Comparison of ENCODE assay signal across 1 cellular context in genomic region chr17:7484067-7484963, GRCh38.
A peak's percentile ranks its signal among the peaks of the same experiment; 100 is the strongest.
TF ChIP-seq lines count a peak whose summit lies in the region.

TSS of gene POLR2A (plus strand) at chr17:7484366.

TF ChIP-seq in HepG2, 621 proteins besides CTCF, POLR2A, EP300 and RAD21 (continued from another document and continues in another):
- TF ChIP-seq, protein P1, sequence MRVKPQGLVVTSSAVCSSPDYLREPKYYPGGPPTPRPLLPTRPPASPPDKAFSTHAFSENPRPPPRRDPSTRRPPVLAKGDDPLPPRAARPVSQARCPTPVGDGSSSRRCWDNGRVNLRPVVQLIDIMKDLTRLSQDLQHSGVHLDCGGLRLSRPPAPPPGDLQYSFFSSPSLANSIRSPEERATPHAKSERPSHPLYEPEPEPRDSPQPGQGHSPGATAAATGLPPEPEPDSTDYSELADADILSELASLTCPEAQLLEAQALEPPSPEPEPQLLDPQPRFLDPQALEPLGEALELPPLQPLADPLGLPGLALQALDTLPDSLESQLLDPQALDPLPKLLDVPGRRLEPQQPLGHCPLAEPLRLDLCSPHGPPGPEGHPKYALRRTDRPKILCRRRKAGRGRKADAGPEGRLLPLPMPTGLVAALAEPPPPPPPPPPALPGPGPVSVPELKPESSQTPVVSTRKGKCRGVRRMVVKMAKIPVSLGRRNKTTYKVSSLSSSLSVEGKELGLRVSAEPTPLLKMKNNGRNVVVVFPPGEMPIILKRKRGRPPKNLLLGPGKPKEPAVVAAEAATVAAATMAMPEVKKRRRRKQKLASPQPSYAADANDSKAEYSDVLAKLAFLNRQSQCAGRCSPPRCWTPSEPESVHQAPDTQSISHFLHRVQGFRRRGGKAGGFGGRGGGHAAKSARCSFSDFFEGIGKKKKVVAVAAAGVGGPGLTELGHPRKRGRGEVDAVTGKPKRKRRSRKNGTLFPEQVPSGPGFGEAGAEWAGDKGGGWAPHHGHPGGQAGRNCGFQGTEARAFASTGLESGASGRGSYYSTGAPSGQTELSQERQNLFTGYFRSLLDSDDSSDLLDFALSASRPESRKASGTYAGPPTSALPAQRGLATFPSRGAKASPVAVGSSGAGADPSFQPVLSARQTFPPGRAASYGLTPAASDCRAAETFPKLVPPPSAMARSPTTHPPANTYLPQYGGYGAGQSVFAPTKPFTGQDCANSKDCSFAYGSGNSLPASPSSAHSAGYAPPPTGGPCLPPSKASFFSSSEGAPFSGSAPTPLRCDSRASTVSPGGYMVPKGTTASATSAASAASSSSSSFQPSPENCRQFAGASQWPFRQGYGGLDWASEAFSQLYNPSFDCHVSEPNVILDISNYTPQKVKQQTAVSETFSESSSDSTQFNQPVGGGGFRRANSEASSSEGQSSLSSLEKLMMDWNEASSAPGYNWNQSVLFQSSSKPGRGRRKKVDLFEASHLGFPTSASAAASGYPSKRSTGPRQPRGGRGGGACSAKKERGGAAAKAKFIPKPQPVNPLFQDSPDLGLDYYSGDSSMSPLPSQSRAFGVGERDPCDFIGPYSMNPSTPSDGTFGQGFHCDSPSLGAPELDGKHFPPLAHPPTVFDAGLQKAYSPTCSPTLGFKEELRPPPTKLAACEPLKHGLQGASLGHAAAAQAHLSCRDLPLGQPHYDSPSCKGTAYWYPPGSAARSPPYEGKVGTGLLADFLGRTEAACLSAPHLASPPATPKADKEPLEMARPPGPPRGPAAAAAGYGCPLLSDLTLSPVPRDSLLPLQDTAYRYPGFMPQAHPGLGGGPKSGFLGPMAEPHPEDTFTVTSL (CRISPR knock-in tag; IDR thresholded peaks at IDR 0.05; ENCODE audit: borderline replicate concordance) = peak; percentile 66
- TF ChIP-seq REPIN1 (CRISPR knock-in tag; IDR thresholded peaks at IDR 0.05; ENCODE audit: borderline replicate concordance, low read depth) (no peak), XBP1 (CRISPR knock-in tag; IDR thresholded peaks at IDR 0.05) (peak; percentile 87), ZBTB26 (CRISPR knock-in tag; IDR thresholded peaks at IDR 0.05; ENCODE audit: borderline replicate concordance) (no peak), ELF4 (CRISPR knock-in tag; IDR thresholded peaks at IDR 0.05; ENCODE audit: borderline replicate concordance) (no peak; the same call in 1 of the 2 replicates), ZNF180 (CRISPR knock-in tag; IDR thresholded peaks at IDR 0.05; ENCODE audit: borderline replicate concordance, low read depth) (no peak), KDM2A (CRISPR knock-in tag; IDR thresholded peaks at IDR 0.05; ENCODE audit: borderline replicate concordance, low read depth) (peak; percentile 63), TBL1XR1 (IDR thresholded peaks at IDR 0.05; ENCODE audit: borderline replicate concordance, low read length, partially characterized antibody) (peak; percentile 31), ZNF333 (CRISPR knock-in tag; IDR thresholded peaks at IDR 0.05; ENCODE audit: borderline replicate concordance) (no peak; the same call in 1 of the 2 replicates), UBTF (CRISPR knock-in tag; IDR thresholded peaks at IDR 0.05) (no peak; the same call in 1 of the 2 replicates), ZNF34 (CRISPR knock-in tag; IDR thresholded peaks at IDR 0.05; ENCODE audit: borderline replicate concordance) (peak; percentile 90), ZNF207 (IDR thresholded peaks at IDR 0.05; ENCODE audit: borderline replicate concordance) (no peak), AKNA (CRISPR knock-in tag; IDR thresholded peaks at IDR 0.05; ENCODE audit: borderline replicate concordance) (no peak), ZBTB7B (CRISPR knock-in tag; IDR thresholded peaks at IDR 0.05) (no peak; the same call in none of the 2 replicates), SP1 (IDR thresholded peaks at IDR 0.05) (0 out of 2 replicates have a peak, but pooled peaks have one; percentile 17), SP1 (CRISPR knock-in tag; IDR thresholded peaks at IDR 0.05) (peak; percentile 94), ZEB1 (IDR thresholded peaks at IDR 0.05; ENCODE audit: insufficient replicate concordance, low read depth) (peak; percentile 80), ATF4 (CRISPR knock-in tag; IDR thresholded peaks at IDR 0.05) (peak in 1 of 2 experiments; percentile 52; a peak in 1 of 4 replicates), CHD4 (IDR thresholded peaks at IDR 0.05; ENCODE audit: borderline replicate concordance, low read length) (no peak), HDAC2 (CRISPR knock-in tag; IDR thresholded peaks at IDR 0.05) (peak; percentile 58), ZNF891 (CRISPR knock-in tag; IDR thresholded peaks at IDR 0.05) (no peak; the same call in 1 of the 2 replicates), ZNF326 (CRISPR knock-in tag; IDR thresholded peaks at IDR 0.05; ENCODE audit: borderline replicate concordance) (no peak), DDIT3 (CRISPR knock-in tag; IDR thresholded peaks at IDR 0.05) (0 out of 2 replicates have a peak, but pooled peaks have one; percentile 26), ZBTB44 (CRISPR knock-in tag; IDR thresholded peaks at IDR 0.05) (peak; percentile 65; the same call in 1 of the 2 replicates), DMAP1 (CRISPR knock-in tag; IDR thresholded peaks at IDR 0.05) (peak; percentile 62; the same call in 1 of the 2 replicates)
- TF ChIP-seq, protein P2, sequence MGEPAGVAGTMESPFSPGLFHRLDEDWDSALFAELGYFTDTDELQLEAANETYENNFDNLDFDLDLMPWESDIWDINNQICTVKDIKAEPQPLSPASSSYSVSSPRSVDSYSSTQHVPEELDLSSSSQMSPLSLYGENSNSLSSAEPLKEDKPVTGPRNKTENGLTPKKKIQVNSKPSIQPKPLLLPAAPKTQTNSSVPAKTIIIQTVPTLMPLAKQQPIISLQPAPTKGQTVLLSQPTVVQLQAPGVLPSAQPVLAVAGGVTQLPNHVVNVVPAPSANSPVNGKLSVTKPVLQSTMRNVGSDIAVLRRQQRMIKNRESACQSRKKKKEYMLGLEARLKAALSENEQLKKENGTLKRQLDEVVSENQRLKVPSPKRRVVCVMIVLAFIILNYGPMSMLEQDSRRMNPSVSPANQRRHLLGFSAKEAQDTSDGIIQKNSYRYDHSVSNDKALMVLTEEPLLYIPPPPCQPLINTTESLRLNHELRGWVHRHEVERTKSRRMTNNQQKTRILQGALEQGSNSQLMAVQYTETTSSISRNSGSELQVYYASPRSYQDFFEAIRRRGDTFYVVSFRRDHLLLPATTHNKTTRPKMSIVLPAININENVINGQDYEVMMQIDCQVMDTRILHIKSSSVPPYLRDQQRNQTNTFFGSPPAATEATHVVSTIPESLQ (CRISPR knock-in tag; conservative IDR thresholded peaks at IDR 0.05) = 0 out of 2 replicates have a peak, but pooled peaks have one; percentile 75
- TF ChIP-seq, protein P3, sequence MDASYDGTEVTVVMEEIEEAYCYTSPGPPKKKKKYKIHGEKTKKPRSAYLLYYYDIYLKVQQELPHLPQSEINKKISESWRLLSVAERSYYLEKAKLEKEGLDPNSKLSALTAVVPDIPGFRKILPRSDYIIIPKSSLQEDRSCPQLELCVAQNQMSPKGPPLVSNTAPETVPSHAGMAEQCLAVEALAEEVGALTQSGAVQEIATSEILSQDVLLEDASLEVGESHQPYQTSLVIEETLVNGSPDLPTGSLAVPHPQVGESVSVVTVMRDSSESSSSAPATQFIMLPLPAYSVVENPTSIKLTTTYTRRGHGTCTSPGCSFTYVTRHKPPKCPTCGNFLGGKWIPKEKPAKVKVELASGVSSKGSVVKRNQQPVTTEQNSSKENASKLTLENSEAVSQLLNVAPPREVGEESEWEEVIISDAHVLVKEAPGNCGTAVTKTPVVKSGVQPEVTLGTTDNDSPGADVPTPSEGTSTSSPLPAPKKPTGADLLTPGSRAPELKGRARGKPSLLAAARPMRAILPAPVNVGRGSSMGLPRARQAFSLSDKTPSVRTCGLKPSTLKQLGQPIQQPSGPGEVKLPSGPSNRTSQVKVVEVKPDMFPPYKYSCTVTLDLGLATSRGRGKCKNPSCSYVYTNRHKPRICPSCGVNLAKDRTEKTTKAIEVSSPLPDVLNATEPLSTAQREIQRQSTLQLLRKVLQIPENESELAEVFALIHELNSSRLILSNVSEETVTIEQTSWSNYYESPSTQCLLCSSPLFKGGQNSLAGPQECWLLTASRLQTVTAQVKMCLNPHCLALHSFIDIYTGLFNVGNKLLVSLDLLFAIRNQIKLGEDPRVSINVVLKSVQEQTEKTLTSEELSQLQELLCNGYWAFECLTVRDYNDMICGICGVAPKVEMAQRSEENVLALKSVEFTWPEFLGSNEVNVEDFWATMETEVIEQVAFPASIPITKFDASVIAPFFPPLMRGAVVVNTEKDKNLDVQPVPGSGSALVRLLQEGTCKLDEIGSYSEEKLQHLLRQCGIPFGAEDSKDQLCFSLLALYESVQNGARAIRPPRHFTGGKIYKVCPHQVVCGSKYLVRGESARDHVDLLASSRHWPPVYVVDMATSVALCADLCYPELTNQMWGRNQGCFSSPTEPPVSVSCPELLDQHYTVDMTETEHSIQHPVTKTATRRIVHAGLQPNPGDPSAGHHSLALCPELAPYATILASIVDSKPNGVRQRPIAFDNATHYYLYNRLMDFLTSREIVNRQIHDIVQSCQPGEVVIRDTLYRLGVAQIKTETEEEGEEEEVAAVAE (CRISPR knock-in tag; IDR thresholded peaks at IDR 0.05; ENCODE audit: borderline replicate concordance) = peak; percentile 66
